In genomic region chr6:129708496-129709216, GRCh38 we compare ENCODE assay signal across 1 cellular context.
TF ChIP-seq lines count a peak whose summit lies in the region.

No MANE protein-coding gene starts in this region.

TF ChIP-seq in HepG2, 621 proteins besides CTCF, POLR2A, EP300 and RAD21 (continued from another document):
- TF ChIP-seq SP1 (IDR thresholded peaks at IDR 0.05) = no peak
- no peak for TF ChIP-seq SP1 (CRISPR knock-in tag; IDR thresholded peaks at IDR 0.05)
- TF ChIP-seq WIZ (CRISPR knock-in tag; IDR thresholded peaks at IDR 0.05) = no peak
- no peak for TF ChIP-seq ZNF790 (CRISPR knock-in tag; IDR thresholded peaks at IDR 0.05; ENCODE audit: borderline replicate concordance)
- no peak for TF ChIP-seq GFI1 (CRISPR knock-in tag; IDR thresholded peaks at IDR 0.05; ENCODE audit: borderline replicate concordance)
- no peak for TF ChIP-seq RXRB (CRISPR knock-in tag; IDR thresholded peaks at IDR 0.05; ENCODE audit: borderline replicate concordance)
- no peak for TF ChIP-seq CERS6 (CRISPR knock-in tag; IDR thresholded peaks at IDR 0.05)
- TF ChIP-seq ZNF354B (CRISPR knock-in tag; IDR thresholded peaks at IDR 0.05) = 0 out of 2 replicates have a peak, but pooled peaks have one; percentile 46
- no peak for TF ChIP-seq GTF3A (CRISPR knock-in tag; conservative IDR thresholded peaks at IDR 0.05)
- no peak for TF ChIP-seq ZNF205 (CRISPR knock-in tag; IDR thresholded peaks at IDR 0.05)
- 0 out of 2 replicates have a peak, but pooled peaks have one; percentile 6 for TF ChIP-seq ZNF816 (CRISPR knock-in tag; IDR thresholded peaks at IDR 0.05; ENCODE audit: borderline replicate concordance)
- TF ChIP-seq ZNF510 (CRISPR knock-in tag; IDR thresholded peaks at IDR 0.05; ENCODE audit: low read depth) = 0 out of 2 replicates have a peak, but pooled peaks have one; percentile 5
- no peak for TF ChIP-seq PREB (CRISPR knock-in tag; IDR thresholded peaks at IDR 0.05)
- no peak for TF ChIP-seq TAF15 (IDR thresholded peaks at IDR 0.05; ENCODE audit: low read depth, low read length, poor library complexity, severe bottlenecking)
- no peak for TF ChIP-seq RFX3 (CRISPR knock-in tag; IDR thresholded peaks at IDR 0.05)
- 0 out of 2 replicates have a peak, but pooled peaks have one; percentile 4 for TF ChIP-seq PBX3 (CRISPR knock-in tag; IDR thresholded peaks at IDR 0.05; ENCODE audit: borderline replicate concordance)
- TF ChIP-seq ZNF513 (CRISPR knock-in tag; conservative IDR thresholded peaks at IDR 0.05) = 0 out of 2 replicates have a peak, but pooled peaks have one; percentile 46
- peak; percentile 17 for TF ChIP-seq ZNF687 (CRISPR knock-in tag; IDR thresholded peaks at IDR 0.05)
- no peak for TF ChIP-seq ZMAT5 (CRISPR knock-in tag; IDR thresholded peaks at IDR 0.05; ENCODE audit: borderline replicate concordance, low read depth)
- no peak for TF ChIP-seq ZBTB1 (CRISPR knock-in tag; IDR thresholded peaks at IDR 0.05; ENCODE audit: borderline replicate concordance)
- peak; percentile 9 for TF ChIP-seq AGO2 (optimal IDR thresholded peaks at IDR 0.05; ENCODE audit: low read depth, low read length)
- TF ChIP-seq ZNF775 (CRISPR knock-in tag; IDR thresholded peaks at IDR 0.05; ENCODE audit: borderline replicate concordance) = no peak
- peak; percentile 61; the same call in 1 of the 2 replicates for TF ChIP-seq ZNF501 (CRISPR knock-in tag; IDR thresholded peaks at IDR 0.05)
- 0 out of 2 replicates have a peak, but pooled peaks have one; percentile 33 for TF ChIP-seq ZNF256 (CRISPR knock-in tag; conservative IDR thresholded peaks at IDR 0.05)
- no peak for TF ChIP-seq ZNF841 (CRISPR knock-in tag; IDR thresholded peaks at IDR 0.05; ENCODE audit: borderline replicate concordance)
- no peak for TF ChIP-seq MEIS2 (CRISPR knock-in tag; IDR thresholded peaks at IDR 0.05)
- TF ChIP-seq ONECUT2 (CRISPR knock-in tag; IDR thresholded peaks at IDR 0.05) = no peak
- TF ChIP-seq FOXC1 (CRISPR knock-in tag; IDR thresholded peaks at IDR 0.05; ENCODE audit: borderline replicate concordance) = no peak
- TF ChIP-seq POGK (CRISPR knock-in tag; conservative IDR thresholded peaks at IDR 0.05) = peak; percentile 48; the same call in 1 of the 2 replicates
- TF ChIP-seq ZNF543 (CRISPR knock-in tag; IDR thresholded peaks at IDR 0.05) = peak; percentile 7; the same call in 1 of the 2 replicates
